Comparison of ENCODE assay signal across 18 cellular contexts in the genomic region with DNA sequence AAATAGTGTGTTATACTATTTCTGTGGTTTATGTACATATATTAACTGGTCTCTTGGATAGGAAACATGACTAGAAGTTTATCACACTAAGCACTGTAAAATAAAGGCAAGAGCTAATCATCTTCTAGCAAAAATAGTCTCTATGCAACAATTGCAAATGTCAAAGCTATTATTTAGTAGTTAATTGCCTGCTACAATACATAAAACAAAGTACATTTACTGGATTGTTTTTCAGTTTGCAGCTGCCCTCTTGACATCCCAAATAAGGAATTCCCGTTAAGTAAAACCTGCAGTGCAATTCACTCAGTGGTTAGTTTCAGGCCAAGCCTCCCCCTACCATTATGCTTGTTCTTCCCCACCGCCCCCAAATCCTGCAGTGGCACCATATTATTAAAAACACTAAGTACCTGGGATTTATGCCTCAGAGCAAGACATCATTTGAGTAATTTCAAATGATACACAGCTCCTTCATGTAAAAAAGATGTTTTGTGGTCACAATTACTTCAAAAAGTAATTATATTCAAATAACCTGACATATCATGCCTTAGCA. TPM values are rescaled to one million over a fixed set of nuclear protein-coding genes. Genes with fewer than 3 reads are reported as not detected.
DNase-seq lines count a peak whose midpoint lies in the region; TF ChIP-seq lines count a peak whose summit lies in the region.
"Had no signal": no experiment of that assay in that cellular context is flagged by ENCODE, and none has a peak within 500 bp of the region (broad histone marks: within the 10 kb centered on the region; RNA-seq: fewer than 3 reads in every experiment).

No MANE protein-coding gene starts in this region.

- H3K9ac ChIP-seq in Karpas-422 (ENCODE audit: low read length) (peak overlapping the region; percentile 80), SU-DHL-6 (ENCODE audit: low read length) (no peak overlapping the region), neuronal stem cell (ENCODE audit: low read depth, low read length, poor library complexity) (no peak overlapping the region)

- H3K4me2 ChIP-seq in Karpas-422 (ENCODE audit: low read depth, low read length, poor library complexity, severe bottlenecking) (peak overlapping the region; percentile 96), SU-DHL-6 (ENCODE audit: low read depth, low read length, poor library complexity, severe bottlenecking) (peak overlapping the region; percentile 99), neuronal stem cell (ENCODE audit: insufficient read depth, low read length, poor library complexity, severe bottlenecking) (no peak overlapping the region)

- no peaks in the 10 kb centered on the region for H3K9me3 ChIP-seq in Karpas-422 (ENCODE audit: low read length)
- H3K9me3 ChIP-seq in SU-DHL-6 (ENCODE audit: insufficient read depth, low read length) = no peaks in the 10 kb centered on the region
- no peaks in the 10 kb centered on the region for H3K9me3 ChIP-seq in neuronal stem cell (replicated peaks in 1 of 2; ENCODE audit: control insufficient read depth in 2 of 2, insufficient read depth in 1 of 2, low read depth in 1 of 2, low read length in 2 of 2)
- H3K9me3 ChIP-seq: ascending aorta, esophagus squamous epithelium, heart right ventricle, prostate gland had no signal

- no CpG with 5 or more reads among the region's 2 CpGs for WGBS in neuronal stem cell (ENCODE audit: extremely low coverage in 2 of 2, insufficient read length in 2 of 2, insufficient replicate concordance in 1 of 2), 2 donors

- no peak overlapping the region for H4K91ac ChIP-seq in neuronal stem cell (ENCODE audit: low read depth, low read length, poor library complexity)

- H2AFZ ChIP-seq in Karpas-422 (ENCODE audit: low read length) (no peak overlapping the region), SU-DHL-6 (ENCODE audit: low read depth, low read length, severe bottlenecking) (no peak overlapping the region), neuronal stem cell (ENCODE audit: low read length) (no peak overlapping the region)

- H3K27ac ChIP-seq in Karpas-422 (ENCODE audit: low read length) (peak overlapping the region; percentile 81), SU-DHL-6 (ENCODE audit: low read depth, low read length) (peak overlapping the region; percentile 70; the same call in 1 of the 2 replicates), neuronal stem cell (replicated peaks; ENCODE audit: low read length) (no peak overlapping the region)

- TF ChIP-seq CTCF in SU-DHL-6 (IDR thresholded peaks at IDR 0.05; ENCODE audit: insufficient read depth, low read length, poor library complexity, severe bottlenecking) (no peak), nephron (IDR thresholded peaks at IDR 0.05; ENCODE audit: unreplicated experiment in 3 of 3) (no peak)

- no peak overlapping the region for H2AK5ac ChIP-seq in neuronal stem cell (ENCODE audit: low read depth, low read length)

- H3K4me3 ChIP-seq in Karpas-422 (ENCODE audit: low read length) (peak overlapping the region; percentile 69; the same call in 1 of the 2 replicates), SU-DHL-6 (ENCODE audit: insufficient read depth, low read length, poor library complexity, severe bottlenecking) (no peak overlapping the region), neuronal stem cell (ENCODE audit: low read length in 2 of 2) (no peak overlapping the region)

- peaks cover 72% of the 10 kb centered on the region for H3K36me3 Mint-ChIP-seq in activated CD4-positive, alpha-beta T cell treated with anti-CD3 and anti-CD28 coated beads, Interleukin-2, amount 10 ng/mL, durations not matched to agents 7 days and 5 days (ENCODE audit: low read depth)
- peaks cover 57% of the 10 kb centered on the region for H3K36me3 Mint-ChIP-seq in nephron (ENCODE audit: low read depth)

- no peak overlapping the region for H4K8ac ChIP-seq in neuronal stem cell (ENCODE audit: low read depth, low read length)

- no peak overlapping the region for H2BK5ac ChIP-seq in neuronal stem cell (ENCODE audit: low read length)

- no peaks in the 10 kb centered on the region for H3K27me3 Mint-ChIP-seq in activated CD4-positive, alpha-beta T cell treated with anti-CD3 and anti-CD28 coated beads, Interleukin-2, amount 10 ng/mL, durations not matched to agents 7 days and 5 days
- H3K27me3 Mint-ChIP-seq in nephron (ENCODE audit: low read depth) = no peaks in the 10 kb centered on the region
- H3K27me3 Mint-ChIP-seq: dendritic cell treated with granulocyte-macrophage colony-stimulating factor and Interleukin-4, amounts not matched to agents 40 ng/mL and 50 ng/mL, for 4 days had no signal

- H3K27me3 ChIP-seq in Karpas-422 (ENCODE audit: low read length) = no peaks in the 10 kb centered on the region
- H3K27me3 ChIP-seq in SU-DHL-6 (ENCODE audit: low read length) = no peaks in the 10 kb centered on the region
- no peaks in the 10 kb centered on the region for H3K27me3 ChIP-seq in neuronal stem cell (ENCODE audit: control insufficient read depth in 3 of 3, insufficient read depth in 3 of 3, low read depth in 1 of 3, low read length in 3 of 3)
- H3K27me3 ChIP-seq: ascending aorta, esophagus squamous epithelium, heart right ventricle had no signal

- no peaks in the 10 kb centered on the region for H3K9me3 Mint-ChIP-seq in activated CD4-positive, alpha-beta T cell treated with anti-CD3 and anti-CD28 coated beads, Interleukin-2, amount 10 ng/mL, durations not matched to agents 7 days and 5 days
- H3K9me3 Mint-ChIP-seq in nephron = no peaks in the 10 kb centered on the region
- H3K9me3 Mint-ChIP-seq: dendritic cell treated with granulocyte-macrophage colony-stimulating factor and Interleukin-4, amounts not matched to agents 40 ng/mL and 50 ng/mL, for 4 days had no signal

- H2BK120ac ChIP-seq in neuronal stem cell (ENCODE audit: low read depth, low read length) = no peak overlapping the region

- no peak overlapping the region for H3K23ac ChIP-seq in neuronal stem cell (ENCODE audit: low read depth, low read length, poor library complexity)

- H3K79me2 ChIP-seq in Karpas-422 (ENCODE audit: low read length) (peaks cover 66% of the 10 kb centered on the region), SU-DHL-6 (ENCODE audit: insufficient read depth, low read length) (peaks cover 54% of the 10 kb centered on the region)

- H2BK15ac ChIP-seq in neuronal stem cell (ENCODE audit: low read length) = no peak overlapping the region

- H4K20me1 ChIP-seq in Karpas-422 (ENCODE audit: insufficient read depth, low read depth, low read length) (peaks cover 20% of the 10 kb centered on the region), SU-DHL-6 (ENCODE audit: low read depth, low read length) (peaks cover 10% of the 10 kb centered on the region; the same call in 1 of the 2 replicates)

- H3K4me3 Mint-ChIP-seq in activated CD4-positive, alpha-beta T cell treated with anti-CD3 and anti-CD28 coated beads, Interleukin-2, amount 10 ng/mL, durations not matched to agents 7 days and 5 days = peak overlapping the region; percentile 23
- H3K4me3 Mint-ChIP-seq in nephron = peak overlapping the region; percentile 70 to 80 (median 73)

- peaks cover 67% of the 10 kb centered on the region for H3K4me1 Mint-ChIP-seq in activated CD4-positive, alpha-beta T cell treated with anti-CD3 and anti-CD28 coated beads, Interleukin-2, amount 10 ng/mL, durations not matched to agents 7 days and 5 days
- peaks cover 38% of the 10 kb centered on the region for H3K4me1 Mint-ChIP-seq in nephron

- H3K4me1 ChIP-seq in Karpas-422 (ENCODE audit: low read length) = peaks cover 56% of the 10 kb centered on the region
- H3K4me1 ChIP-seq in neuronal stem cell (ENCODE audit: control insufficient read depth in 2 of 2, insufficient read depth in 1 of 2, low read depth in 1 of 2, low read length in 2 of 2) = peaks cover 4 to 41% of the 10 kb centered on the region in 2 donors

- H3F3A ChIP-seq in SU-DHL-6 (ENCODE audit: insufficient read depth) = peaks cover 70% of the 10 kb centered on the region

- no peak for DNase-seq in activated CD4-positive, alpha-beta T cell treated with anti-CD3 and anti-CD28 coated beads, Interleukin-2, amount 10 ng/mL, durations not matched to agents 7 days and 5 days
- DNase-seq in activated CD4-positive, alpha-beta T cell treated with anti-CD3 and anti-CD28 coated beads, Interleukin-2, amount 50 U/mL, for 1 hour = no peak
- DNase-seq in Karpas-422 = no peak
- DNase-seq in NCI-H146 (lab: John Stamatoyannopoulos, UW) = no peak
- no peak for DNase-seq in COLO829 (ENCODE audit: low spot score)
- no peak for DNase-seq in neuronal stem cell (ENCODE audit: low spot score)
- DNase-seq: DMS 273 treated with DMSO at 0.1 percent for 48 hours, esophagus squamous epithelium, heart right ventricle, NCI-H1694, WERI-Rb-1 had no signal

- peaks cover 4% of the 10 kb centered on the region for H3K79me1 ChIP-seq in neuronal stem cell (ENCODE audit: low read depth, low read length)

- no peak overlapping the region for H3K27ac Mint-ChIP-seq in activated CD4-positive, alpha-beta T cell treated with anti-CD3 and anti-CD28 coated beads, Interleukin-2, amount 10 ng/mL, durations not matched to agents 7 days and 5 days
- H3K27ac Mint-ChIP-seq in nephron = peak overlapping the region in 2 of 3 experiments; percentile 37 to 41

- POLR2A ChIA-PET in activated CD4-positive, alpha-beta T cell treated with anti-CD3 and anti-CD28 coated beads, Interleukin-2, amount 10 ng/mL, durations not matched to agents 7 days and 5 days (lab: Charles Lee) = interaction anchor here (0.7 kb wide), 1 partner anchor 173 kb away, joined by 3 read pairs; no protein-coding TSS in a partner anchor

- H3K9me2 ChIP-seq in Karpas-422 (replicated peaks; ENCODE audit: insufficient read depth, low read length) = no peaks in the 10 kb centered on the region
- no peaks in the 10 kb centered on the region for H3K9me2 ChIP-seq in SU-DHL-6 (replicated peaks; ENCODE audit: insufficient read depth, low read length)

- no peak overlapping the region for H3K4ac ChIP-seq in neuronal stem cell (ENCODE audit: low read length)

- no peak overlapping the region for H3K18ac ChIP-seq in neuronal stem cell (ENCODE audit: low read length)

- no peak overlapping the region for H2BK12ac ChIP-seq in neuronal stem cell (ENCODE audit: low read length)

- peaks cover 73% of the 10 kb centered on the region for H3K36me3 ChIP-seq in Karpas-422 (ENCODE audit: insufficient read depth, low read length)
- H3K36me3 ChIP-seq in SU-DHL-6 (ENCODE audit: low read length) = peaks cover 58% of the 10 kb centered on the region
- peaks cover 17 to 69% of the 10 kb centered on the region in 2 donors for H3K36me3 ChIP-seq in neuronal stem cell (replicated peaks in 1 of 2; ENCODE audit: control insufficient read depth in 2 of 2, insufficient read depth in 2 of 2, low read length in 2 of 2)
- H3K36me3 ChIP-seq: prostate gland had no signal

- no peak overlapping the region for H3K14ac ChIP-seq in neuronal stem cell (ENCODE audit: low read length)

- CTCF ChIA-PET in activated CD4-positive, alpha-beta T cell treated with anti-CD3 and anti-CD28 coated beads, Interleukin-2, amount 10 ng/mL, durations not matched to agents 7 days and 5 days (lab: Charles Lee) = interaction anchor here (1.2 kb wide), 1 partner anchor 174 kb away, joined by 4 read pairs; no protein-coding TSS in a partner anchor

RNA-seq across cellular contexts. Expression of a gene that starts 1.6 kb away (rescaled TPM):
- total RNA-seq in activated CD4-positive, alpha-beta T cell treated with anti-CD3 and anti-CD28 coated beads, Interleukin-2, amount 10 ng/mL, durations not matched to agents 7 days and 5 days = 100 to 1,000 TPM in 1 of 2 experiments, 10 to 100 TPM in 1; 98.1 to 101 TPM
- total RNA-seq in Karpas-422 (2014; rRNA removed; shearing (Covaris generic); ENCODE audit: low replicate concordance) = 47.0 and 78.9 TPM in 2 replicates
- polyA plus RNA-seq in neuronal stem cell (2013, experiment 1 of 2) = 74.0 TPM
- 75.8 TPM for polyA plus RNA-seq in neuronal stem cell (2013, experiment 2 of 2)

RNA-seq across cellular contexts. Expression of a gene that starts 8.9 kb away (rescaled TPM):
- total RNA-seq in activated CD4-positive, alpha-beta T cell treated with anti-CD3 and anti-CD28 coated beads, Interleukin-2, amount 10 ng/mL, durations not matched to agents 7 days and 5 days = 10 to 100 TPM; 66.4 to 82.5 TPM
- total RNA-seq in Karpas-422 (2014; rRNA removed; shearing (Covaris generic); ENCODE audit: low replicate concordance) = 104 and 271 TPM in 2 replicates
- 21.2 TPM for polyA plus RNA-seq in neuronal stem cell (2013, experiment 1 of 2)
- polyA plus RNA-seq in neuronal stem cell (2013, experiment 2 of 2) = 21.3 TPM

RNA-seq across cellular contexts. Expression of a gene that starts 14.5 kb away (rescaled TPM):
- not detected for total RNA-seq in activated CD4-positive, alpha-beta T cell treated with anti-CD3 and anti-CD28 coated beads, Interleukin-2, amount 10 ng/mL, durations not matched to agents 7 days and 5 days
- not detected in 2 replicates for total RNA-seq in Karpas-422 (2014; rRNA removed; shearing (Covaris generic); ENCODE audit: low replicate concordance)
- not detected for polyA plus RNA-seq in neuronal stem cell (2013, experiment 1 of 2)
- polyA plus RNA-seq in neuronal stem cell (2013, experiment 2 of 2) = not detected
- total RNA-seq: ascending aorta, H4, prostate gland, SK-MEL-5 had no signal

RNA-seq across cellular contexts. Expression of a gene that starts 26.6 kb away (rescaled TPM):
- 10 to 100 TPM; 48.2 to 53.3 TPM for total RNA-seq in activated CD4-positive, alpha-beta T cell treated with anti-CD3 and anti-CD28 coated beads, Interleukin-2, amount 10 ng/mL, durations not matched to agents 7 days and 5 days
- 111 and 215 TPM in 2 replicates for total RNA-seq in Karpas-422 (2014; rRNA removed; shearing (Covaris generic); ENCODE audit: low replicate concordance)
- 32.2 TPM for polyA plus RNA-seq in neuronal stem cell (2013, experiment 1 of 2)
- 31.5 TPM for polyA plus RNA-seq in neuronal stem cell (2013, experiment 2 of 2)

RNA-seq across cellular contexts. Expression of a gene that starts 52.6 kb away (rescaled TPM):
- 10 to 100 TPM; 90.1 to 98.2 TPM for total RNA-seq in activated CD4-positive, alpha-beta T cell treated with anti-CD3 and anti-CD28 coated beads, Interleukin-2, amount 10 ng/mL, durations not matched to agents 7 days and 5 days
- total RNA-seq in Karpas-422 (2014; rRNA removed; shearing (Covaris generic); ENCODE audit: low replicate concordance) = 51.3 and 57.5 TPM in 2 replicates
- 55.6 TPM for polyA plus RNA-seq in neuronal stem cell (2013, experiment 1 of 2)
- polyA plus RNA-seq in neuronal stem cell (2013, experiment 2 of 2) = 57.2 TPM
